20 cellular contexts compared by ENCODE assay signal in the genomic region with DNA sequence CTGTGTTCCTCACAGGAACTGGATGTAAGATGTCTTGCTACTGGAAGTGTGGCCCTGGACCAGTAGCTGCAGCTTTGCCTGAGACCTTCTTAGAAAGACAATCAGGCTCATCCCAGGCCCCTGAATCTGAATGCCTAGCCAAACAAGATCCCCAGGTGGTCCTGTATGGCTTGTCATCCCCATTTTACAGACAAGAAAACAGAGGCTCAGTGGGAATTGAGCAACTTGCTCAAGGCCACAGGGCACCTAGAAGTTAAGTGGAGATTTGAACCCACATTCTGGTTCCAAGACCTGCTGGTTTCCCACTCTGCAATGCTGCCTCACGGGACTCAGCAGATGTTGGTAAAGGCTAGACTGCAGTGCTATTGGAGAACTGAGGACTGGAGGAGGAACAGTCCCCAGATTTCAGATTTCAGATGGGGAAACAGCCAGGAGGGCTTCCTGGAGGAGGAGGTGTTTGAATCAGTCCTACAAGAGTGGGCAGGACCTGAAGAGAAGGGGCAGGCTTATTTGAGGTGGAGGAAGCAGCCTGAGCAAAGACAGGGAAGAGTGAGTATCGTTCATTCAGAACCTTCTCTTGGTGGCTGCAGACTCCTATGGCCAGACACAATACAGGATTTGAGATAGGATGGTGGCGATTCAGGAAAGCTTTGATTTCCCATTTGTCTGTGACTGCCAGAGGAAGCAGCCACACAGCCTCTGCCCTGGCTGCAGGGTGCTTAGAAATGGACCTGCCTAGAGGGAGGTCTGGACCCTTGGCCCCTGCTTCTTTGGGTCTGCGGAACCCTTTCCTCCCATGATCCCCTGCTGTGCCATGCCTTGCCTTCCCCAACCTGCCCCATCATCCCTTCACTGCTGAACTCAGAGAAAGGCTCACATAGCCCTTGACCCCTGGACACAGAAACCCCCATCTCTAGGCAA.
DNase-seq lines count a peak whose midpoint lies in the region; ATAC-seq, FAIRE-seq and TF ChIP-seq lines count a peak whose summit lies in the region.
"Had no signal": no experiment of that assay in that cellular context is flagged by ENCODE, and none has a peak within 500 bp of the region (broad histone marks: within the 10 kb centered on the region; RNA-seq: fewer than 3 reads in every experiment).

No MANE protein-coding gene starts in this region.

- no peak overlapping the region for H2AFZ ChIP-seq in GM23338
- H2AFZ ChIP-seq in neural progenitor cell (replicated peaks) = no peak overlapping the region
- H2AFZ ChIP-seq: GM23248 had no signal

- H3K9ac ChIP-seq in neural progenitor cell = no peak overlapping the region
- H3K9ac ChIP-seq: GM23248, KMS-11 had no signal

- 62% methylated on average over 4 of the region's 4 CpGs for WGBS in A549 (ENCODE audit: missing lambda C conversion rate)
- 83% methylated on average over 4 of the region's 4 CpGs for WGBS in esophagus muscularis mucosa

- TF ChIP-seq RAD21 in A549 (conservative IDR thresholded peaks at IDR 0.05 in 1 of 2, IDR thresholded peaks at IDR 0.05 in 1 of 2) = no peak

- H3K27ac Mint-ChIP-seq in GM23338 (no peak overlapping the region), neural progenitor cell (peak overlapping the region; percentile 23)
- H3K27ac Mint-ChIP-seq: B cell; CD4-positive, alpha-beta T cell had no signal

- TF ChIP-seq CTCF in A549 (IDR thresholded peaks at IDR 0.05) (no peak), GM23338 (conservative IDR thresholded peaks at IDR 0.05; ENCODE audit: low read depth in 2 of 2) (no peak), esophagus muscularis mucosa (IDR thresholded peaks at IDR 0.05) (no peak), neural progenitor cell (IDR thresholded peaks at IDR 0.05) (no peak)

- H3K4me1 ChIP-seq in A549 (peaks cover 17% of the 10 kb centered on the region), GM23338 (ENCODE audit: insufficient read depth) (peaks cover 13% of the 10 kb centered on the region; the same call in 1 of the 2 replicates), esophagus muscularis mucosa (no peaks in the 10 kb centered on the region), neural progenitor cell (peaks cover 9% of the 10 kb centered on the region)
- H3K4me1 ChIP-seq: HAP-1 had no signal

- H3K36me3 ChIP-seq in GM23338 (ENCODE audit: insufficient read depth) = no peaks in the 10 kb centered on the region
- no peaks in the 10 kb centered on the region for H3K36me3 ChIP-seq in esophagus muscularis mucosa
- no peaks in the 10 kb centered on the region for H3K36me3 ChIP-seq in neural progenitor cell
- H3K36me3 ChIP-seq: HAP-1 had no signal

- H3K9me3 ChIP-seq in A549 (peaks cover 1% of the 10 kb centered on the region; the same call in 1 of the 3 replicates), esophagus muscularis mucosa (no peaks in the 10 kb centered on the region), neural progenitor cell (ENCODE audit: low read depth) (no peaks in the 10 kb centered on the region)
- H3K9me3 ChIP-seq: HAP-1 had no signal

- FAIRE-seq in A549 (lab: Jason Lieb, UNC) = no peak
- FAIRE-seq: GM12892, GM18507 had no signal

- TF ChIP-seq EP300 in A549 (IDR thresholded peaks at IDR 0.05) (no peak), esophagus muscularis mucosa (IDR thresholded peaks at IDR 0.05) (no peak)

- peaks cover 7% of the 10 kb centered on the region for H3K36me3 Mint-ChIP-seq in GM23338 (ENCODE audit: low read depth)
- H3K36me3 Mint-ChIP-seq in neural progenitor cell = no peaks in the 10 kb centered on the region

- H3K9me2 ChIP-seq in GM23338 (ENCODE audit: insufficient read depth) = no peaks in the 10 kb centered on the region; the same call in 1 of the 2 replicates

- no peak overlapping the region for H3K4me3 Mint-ChIP-seq in GM23338
- H3K4me3 Mint-ChIP-seq in neural progenitor cell = no peak overlapping the region
- H3K4me3 Mint-ChIP-seq: B cell; CD4-positive, alpha-beta T cell had no signal

- DNase-seq in A549 (ENCODE audit: low read depth in 1 of 2, low spot score in 1 of 2) (no peak), GM23338 (ENCODE audit: low spot score) (no peak), esophagus muscularis mucosa (ENCODE audit: extremely low spot score) (peak; percentile 64), neural progenitor cell (ENCODE audit: low spot score) (no peak), NCI-H2081 treated with DMSO at 0.1 percent for 48 hours (lab: John Stamatoyannopoulos, UW) (no peak)
- DNase-seq in activated CD8-positive, alpha-beta memory T cell treated with anti-CD3 and anti-CD28 coated beads for 24 hours = no peak
- DNase-seq in stimulated activated naive CD8-positive, alpha-beta T cell treated with anti-CD3 and anti-CD28 coated beads, Interleukin-15, Interleukin-2, amounts not matched to agents 100 U/mL and 50 U/mL, for 24 hours = no peak
- DNase-seq: 8988T; CD4-positive, alpha-beta T cell; DMS153; DMS79; GDM1; GM23248 had no signal

- H4K20me1 ChIP-seq in GM23338 (replicated peaks; ENCODE audit: insufficient read depth) (no peaks in the 10 kb centered on the region), neural progenitor cell (ENCODE audit: low read depth) (no peaks in the 10 kb centered on the region)

- H3K4me3 ChIP-seq in A549 = no peak overlapping the region
- H3K4me3 ChIP-seq in GM23338 = no peak overlapping the region
- no peak overlapping the region for H3K4me3 ChIP-seq in esophagus muscularis mucosa
- H3K4me3 ChIP-seq in neural progenitor cell = no peak overlapping the region
- H3K4me3 ChIP-seq: GM23248, HAP-1 had no signal

- H3K27me3 Mint-ChIP-seq in GM23338 (ENCODE audit: insufficient read depth, low read depth, poor library complexity) (peaks cover 3% of the 10 kb centered on the region), neural progenitor cell (ENCODE audit: insufficient read depth, low read depth) (peaks cover 10% of the 10 kb centered on the region)

- intact Hi-C loops in esophagus muscularis mucosa (cut with DNase I) = no loop called here

- H3K4me2 ChIP-seq in A549 (no peak overlapping the region), GM23338 (peak overlapping the region; percentile 51; the same call in 1 of the 2 replicates), neural progenitor cell (no peak overlapping the region)
- H3K4me2 ChIP-seq: KMS-11 had no signal

- no peak for TF ChIP-seq POLR2A in A549 (IDR thresholded peaks at IDR 0.05; ENCODE audit: low read length)
- no peak for TF ChIP-seq POLR2A in esophagus muscularis mucosa (IDR thresholded peaks at IDR 0.05; ENCODE audit: low read depth)

- H3K79me2 ChIP-seq in GM23338 (replicated peaks; ENCODE audit: insufficient read depth) (no peaks in the 10 kb centered on the region), neural progenitor cell (ENCODE audit: low read depth) (no peaks in the 10 kb centered on the region)

- no peaks in the 10 kb centered on the region for H3K27me3 ChIP-seq in GM23338 (ENCODE audit: insufficient read depth)
- peaks cover 0 to 54% (median 0%) of the 10 kb centered on the region in 4 donors for H3K27me3 ChIP-seq in esophagus muscularis mucosa
- H3K27me3 ChIP-seq in neural progenitor cell = no peaks in the 10 kb centered on the region

- ATAC-seq in A549 (no peak), GM23338 (no peak), GM21825 (IDR thresholded peaks at IDR 0.05; ENCODE audit: unreplicated experiment) (no peak)
- no peak for ATAC-seq in stimulated activated naive CD8-positive, alpha-beta T cell treated with anti-CD3 and anti-CD28 coated beads, Interleukin-15, Interleukin-2, amounts not matched to agents 100 U/mL and 50 U/mL, for 24 hours

- POLR2A ChIA-PET in A549 (lab: Yijun Ruan, JAX) = no interaction called here

- peaks cover 7% of the 10 kb centered on the region for H3K9me3 Mint-ChIP-seq in GM23338
- peaks cover 3% of the 10 kb centered on the region for H3K9me3 Mint-ChIP-seq in neural progenitor cell
- H3K9me3 Mint-ChIP-seq: CD4-positive, alpha-beta T cell had no signal

- H3K27ac ChIP-seq in A549 (no peak overlapping the region), GM23338 (ENCODE audit: low read depth) (no peak overlapping the region), esophagus muscularis mucosa (replicated peaks in 1 of 4) (no peak overlapping the region), neural progenitor cell (no peak overlapping the region)
- H3K27ac ChIP-seq: C4-2B, GM23248, KMS-11 had no signal

- peaks cover 22% of the 10 kb centered on the region for H3K4me1 Mint-ChIP-seq in GM23338
- peaks cover 28% of the 10 kb centered on the region for H3K4me1 Mint-ChIP-seq in neural progenitor cell
- H3K4me1 Mint-ChIP-seq: B cell had no signal

- CTCF ChIA-PET in A549 (lab: Yijun Ruan, JAX) = interaction anchor here (1.2 to 2.3 kb wide), 3 partner anchors 10 to 251 kb away, joined by 3 to 8 read pairs (median 4); no protein-coding TSS in a partner anchor

- H3F3A ChIP-seq in GM23338 (replicated peaks; ENCODE audit: low read depth) (no peaks in the 10 kb centered on the region), neural progenitor cell (ENCODE audit: low read depth) (peaks cover 8% of the 10 kb centered on the region)

TF ChIP-seq in A549, 52 proteins besides CTCF, POLR2A, EP300 and RAD21:
- TF ChIP-seq ZFP36 (IDR thresholded peaks at IDR 0.05; ENCODE audit: borderline replicate concordance, partially characterized antibody) (peak; percentile 89), CBX8 (IDR thresholded peaks at IDR 0.05) (no peak)

TF ChIP-seq in GM23338, 12 proteins besides CTCF, POLR2A, EP300 and RAD21 (continues in another document):
- TF ChIP-seq ETS1 (IDR thresholded peaks at IDR 0.05) = no peak
- TF ChIP-seq JUNB (IDR thresholded peaks at IDR 0.05; ENCODE audit: unreplicated experiment) = no peak
- no peak for TF ChIP-seq POLR2AphosphoS5 (IDR thresholded peaks at IDR 0.05; ENCODE audit: low read depth)
